Comparison of ENCODE assay signal across 23 cellular contexts in genomic region chr19:19276851-19277250, GRCh38. TPM values are rescaled to one million over a fixed set of nuclear protein-coding genes. Genes with fewer than 3 reads are reported as not detected.
"Had no signal": no experiment of that assay in that cellular context is flagged by ENCODE, and none has a peak within 500 bp of the region (broad histone marks: within the 10 kb centered on the region; RNA-seq: fewer than 3 reads in every experiment).

No MANE protein-coding gene starts in this region.

- H3K36me3 ChIP-seq: neural progenitor cell had no signal

- H3K27ac ChIP-seq: dorsolateral prefrontal cortex, left ventricle myocardium inferior, neural progenitor cell, prostate gland, stomach had no signal

- DNase-seq: activated CD4-positive, alpha-beta T cell treated with anti-CD3 and anti-CD28 coated beads, Interleukin-2, amount 50 U/mL, for 4 hours; activated gamma-delta T cell; activated T-cell treated with anti-CD3 and anti-CD28 coated beads, Interleukin-2, amount 50 U/mL, for 72 hours; dorsolateral prefrontal cortex; endodermal cell; erythroblast; foreskin melanocyte; head of caudate nucleus; kidney glomerular epithelial cell; left ventricle myocardium inferior; mammary epithelial cell; mucosa of descending colon; naive thymus-derived CD4-positive, alpha-beta T cell; right cardiac atrium; stimulated activated CD4-positive, alpha-beta T cell treated with anti-CD3 and anti-CD28 coated beads, Interleukin-4, amount 100 ng/mL, for 24 hours; stomach had no signal

- H3K4me3 Mint-ChIP-seq: activated naive CD4-positive, alpha-beta T cell treated with anti-CD3 and anti-CD28 coated beads, Interleukin-2, amount 50 U/mL, for 24 hours; activated T-cell treated with anti-CD3 and anti-CD28 coated beads, Interleukin-2, amount 50 U/mL, for 72 hours; endodermal cell; naive thymus-derived CD4-positive, alpha-beta T cell; neural progenitor cell; stimulated activated effector memory CD8-positive, alpha-beta T cell treated with anti-CD3 and anti-CD28 coated beads, Interleukin-12 subunit alpha, Interleukin-12 subunit beta, amount 100 ng/mL, for 72 hours; T-helper 1 cell treated with Interleukin-12 subunit alpha and Interleukin-12 subunit beta and Interleukin-4 antibody, amounts not matched to agents 30 μg/mL and 1 μg/mL, for 36 hours; type B pancreatic cell had no signal

- H3K27me3 ChIP-seq: neural progenitor cell had no signal

- H3K9me3 Mint-ChIP-seq: activated naive CD4-positive, alpha-beta T cell treated with anti-CD3 and anti-CD28 coated beads, Interleukin-2, amount 50 U/mL, for 24 hours; activated T-cell treated with anti-CD3 and anti-CD28 coated beads, Interleukin-2, amount 50 U/mL, for 72 hours; endodermal cell; naive thymus-derived CD4-positive, alpha-beta T cell; neural progenitor cell; stimulated activated effector memory CD8-positive, alpha-beta T cell treated with anti-CD3 and anti-CD28 coated beads, Interleukin-12 subunit alpha, Interleukin-12 subunit beta, amount 100 ng/mL, for 72 hours; T-helper 1 cell treated with Interleukin-12 subunit alpha and Interleukin-12 subunit beta and Interleukin-4 antibody, amounts not matched to agents 30 μg/mL and 1 μg/mL, for 36 hours; type B pancreatic cell had no signal

- H3K4me2 ChIP-seq: neural progenitor cell had no signal

- H3K9me3 ChIP-seq: left ventricle myocardium inferior, mucosa of descending colon, prostate gland, stomach had no signal

- H2AFZ ChIP-seq: neural progenitor cell had no signal

- H3K9ac ChIP-seq: neural progenitor cell had no signal

- H3K27ac Mint-ChIP-seq: activated naive CD4-positive, alpha-beta T cell treated with anti-CD3 and anti-CD28 coated beads, Interleukin-2, amount 50 U/mL, for 24 hours; activated T-cell treated with anti-CD3 and anti-CD28 coated beads, Interleukin-2, amount 50 U/mL, for 72 hours; endodermal cell; neural progenitor cell; stimulated activated effector memory CD8-positive, alpha-beta T cell treated with anti-CD3 and anti-CD28 coated beads, Interleukin-12 subunit alpha, Interleukin-12 subunit beta, amount 100 ng/mL, for 72 hours; T-helper 1 cell treated with Interleukin-12 subunit alpha and Interleukin-12 subunit beta and Interleukin-4 antibody, amounts not matched to agents 30 μg/mL and 1 μg/mL, for 36 hours; type B pancreatic cell had no signal

- H3K4me1 ChIP-seq: neural progenitor cell, prostate gland had no signal

- H3K4me3 ChIP-seq: dorsolateral prefrontal cortex, left ventricle myocardium inferior, mucosa of descending colon, neural progenitor cell, prostate gland, stomach had no signal

- ATAC-seq: activated T-cell treated with anti-CD3 and anti-CD28 coated beads, Interleukin-2, amount 50 U/mL, for 72 hours; mucosa of descending colon; naive thymus-derived CD4-positive, alpha-beta T cell; right cardiac atrium; stimulated activated effector memory CD8-positive, alpha-beta T cell treated with anti-CD3 and anti-CD28 coated beads, Interleukin-12 subunit alpha, Interleukin-12 subunit beta, amount 100 ng/mL, for 72 hours had no signal

RNA-seq across cellular contexts. Expression of gene TM6SF2, which starts 3.8 kb away (rescaled TPM):
- total RNA-seq: activated CD8-positive, alpha-beta memory T cell treated with anti-CD3 and anti-CD28 coated beads for 36 hours; activated T-cell treated with anti-CD3 and anti-CD28 coated beads, Interleukin-2, amount 50 U/mL, for 72 hours; mammary epithelial cell had no signal
- polyA plus RNA-seq: mammary epithelial cell; naive thymus-derived CD4-positive, alpha-beta T cell had no signal
